Comparison of ENCODE assay signal across 31 cellular contexts in the genomic region with DNA sequence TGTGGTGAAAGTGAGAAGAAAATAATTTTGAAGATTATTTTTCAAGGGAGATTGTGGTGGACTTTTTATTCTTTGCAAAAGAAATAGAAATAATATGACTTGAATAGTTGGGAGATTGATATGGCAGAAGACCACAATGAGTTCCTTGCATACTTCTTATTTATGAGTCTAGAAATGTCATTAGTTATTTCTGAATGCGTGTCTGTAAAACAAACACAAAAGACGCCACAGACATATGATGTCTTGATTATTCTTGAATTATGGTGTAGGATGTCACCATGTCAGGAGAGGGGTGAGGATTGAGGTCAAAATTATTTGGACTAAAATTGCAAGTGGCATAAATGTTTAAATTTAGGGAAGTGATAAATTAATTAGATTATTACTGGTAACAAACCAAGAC.
DNase-seq lines count a peak whose midpoint lies in the region; ATAC-seq, FAIRE-seq and TF ChIP-seq lines count a peak whose summit lies in the region.
"Had no signal": no experiment of that assay in that cellular context is flagged by ENCODE, and none has a peak within 500 bp of the region (broad histone marks: within the 10 kb centered on the region; RNA-seq: fewer than 3 reads in every experiment).

No MANE protein-coding gene starts in this region.

- H3K9me3 ChIP-seq in astrocyte (ENCODE audit: insufficient read depth, low read depth, low read length): no peaks in the 10 kb centered on the region
- H3K9me3 ChIP-seq: BE2C, BLaER1, Caco-2 had no signal

- H3K27ac Mint-ChIP-seq in astrocyte (ENCODE audit: unreplicated experiment): no peak overlapping the region
- H3K27ac Mint-ChIP-seq: B cell; CD14-positive monocyte; CD4-positive, alpha-beta memory T cell; CD4-positive, alpha-beta T cell; CD4-positive, CD25-positive, alpha-beta regulatory T cell; CD8-positive, alpha-beta memory T cell; CD8-positive, alpha-beta T cell had no signal

- no peak overlapping the region for H3K4me2 ChIP-seq in astrocyte (ENCODE audit: low read length)
- H3K4me2 ChIP-seq: A549; BLaER1; BLaER1 treated with 17β-estradiol and CSF1 and Interleukin-3, amounts not matched to agents 10 nM and 100 nM had no signal

- no peaks in the 10 kb centered on the region for H3K79me2 ChIP-seq in astrocyte (ENCODE audit: insufficient read depth, low read length)

- H4K20me1 ChIP-seq in astrocyte (ENCODE audit: insufficient read depth, low read length): no peaks in the 10 kb centered on the region
- H4K20me1 ChIP-seq: BLaER1; BLaER1 treated with 17β-estradiol and CSF1 and Interleukin-3, amounts not matched to agents 10 nM and 100 nM had no signal

- no peaks in the 10 kb centered on the region for H3K9me3 Mint-ChIP-seq in astrocyte (ENCODE audit: unreplicated experiment)
- H3K9me3 Mint-ChIP-seq: CD8-positive, alpha-beta memory T cell; CD8-positive, alpha-beta T cell had no signal

- H3K27me3 Mint-ChIP-seq in astrocyte (ENCODE audit: low read depth, unreplicated experiment): no peaks in the 10 kb centered on the region
- H3K27me3 Mint-ChIP-seq: B cell had no signal

- no peak overlapping the region for H3K4me3 Mint-ChIP-seq in astrocyte (ENCODE audit: unreplicated experiment)
- H3K4me3 Mint-ChIP-seq: B cell; CD14-positive monocyte; CD4-positive, alpha-beta memory T cell; CD4-positive, alpha-beta T cell; CD4-positive, CD25-positive, alpha-beta regulatory T cell; CD8-positive, alpha-beta memory T cell; CD8-positive, alpha-beta T cell had no signal

- FAIRE-seq in astrocyte (lab: Jason Lieb, UNC): no peak
- FAIRE-seq: A204.1, A549, D721Med had no signal

- TF ChIP-seq CTCF in astrocyte (IDR thresholded peaks at IDR 0.05; ENCODE audit: insufficient read depth, low read depth, low read length): no peak

- no peaks in the 10 kb centered on the region for H3K36me3 ChIP-seq in astrocyte (ENCODE audit: insufficient read depth, low read length)
- H3K36me3 ChIP-seq: BE2C; BLaER1; BLaER1 treated with 17β-estradiol and CSF1 and Interleukin-3, amounts not matched to agents 10 nM and 100 nM had no signal

- H3K27me3 ChIP-seq in astrocyte (ENCODE audit: insufficient read depth, low read length): no peaks in the 10 kb centered on the region
- H3K27me3 ChIP-seq: BE2C; BLaER1; BLaER1 treated with 17β-estradiol and CSF1 and Interleukin-3, amounts not matched to agents 10 nM and 100 nM had no signal

- ATAC-seq in GM21423 (IDR thresholded peaks at IDR 0.05; ENCODE audit: unreplicated experiment): no peak
- ATAC-seq: A549; CD8-positive, alpha-beta T cell had no signal

- H3K4me1 Mint-ChIP-seq in astrocyte (ENCODE audit: low read depth, unreplicated experiment): no peaks in the 10 kb centered on the region
- H3K4me1 Mint-ChIP-seq: B cell; CD14-positive monocyte; CD4-positive, alpha-beta memory T cell; CD4-positive, CD25-positive, alpha-beta regulatory T cell; CD8-positive, alpha-beta memory T cell had no signal

- H3K27ac ChIP-seq in astrocyte (ENCODE audit: low read depth, low read length): no peak overlapping the region
- H3K27ac ChIP-seq: 22Rv1; A549; BLaER1; BLaER1 treated with 17β-estradiol and CSF1 and Interleukin-3, amounts not matched to agents 10 nM and 100 nM; C4-2B had no signal

- H3K4me3 ChIP-seq in astrocyte (ENCODE audit: insufficient read depth, low read depth, low read length): no peak overlapping the region
- H3K4me3 ChIP-seq: A549; BLaER1; BLaER1 treated with 17β-estradiol and CSF1 and Interleukin-3, amounts not matched to agents 10 nM and 100 nM had no signal

- no peak overlapping the region for H3K9ac ChIP-seq in astrocyte (ENCODE audit: low read length)
- H3K9ac ChIP-seq: BLaER1; BLaER1 treated with 17β-estradiol and CSF1 and Interleukin-3, amounts not matched to agents 10 nM and 100 nM had no signal

- no peak overlapping the region for H2AFZ ChIP-seq in astrocyte (ENCODE audit: low read depth, low read length)

- no peaks in the 10 kb centered on the region for H3K4me1 ChIP-seq in astrocyte (ENCODE audit: insufficient read depth, low read length)
- H3K4me1 ChIP-seq: BE2C; BLaER1; BLaER1 treated with 17β-estradiol and CSF1 and Interleukin-3, amounts not matched to agents 10 nM and 100 nM; Caco-2 had no signal

- peak; percentile 58 for DNase-seq in astrocyte (ENCODE audit: low read depth)
- DNase-seq: 8988T; ACHN; AML-193; BE2C; C1 segment of cervical spinal cord; Caco-2; Calu3; CD4-positive, alpha-beta memory T cell; CD4-positive, alpha-beta T cell; CD4-positive, CD25-positive, alpha-beta regulatory T cell; CD8-positive, alpha-beta memory T cell; CD8-positive, alpha-beta T cell; COR-L47; DMS 273 treated with DMSO at 0.1 percent for 48 hours; DMS153; DMS53; DMS79; DMS79 treated with DMSO at 0.1 percent for 48 hours; DND-41; EL had no signal

- H3K36me3 Mint-ChIP-seq in astrocyte (ENCODE audit: low read depth, unreplicated experiment): no peaks in the 10 kb centered on the region
- H3K36me3 Mint-ChIP-seq: CD14-positive monocyte; CD4-positive, alpha-beta memory T cell; CD4-positive, CD25-positive, alpha-beta regulatory T cell; CD8-positive, alpha-beta memory T cell; CD8-positive, alpha-beta T cell had no signal
